ENCODE assay signal across 34 cellular contexts in genomic region chr13:62697702-62698101, GRCh38.
"Had no signal": no experiment of that assay in that cellular context is flagged by ENCODE, and none has a peak within 500 bp of the region (broad histone marks: within the 10 kb centered on the region; RNA-seq: fewer than 3 reads in every experiment).

No MANE protein-coding gene starts in this region.

- H3K4me3 Mint-ChIP-seq: activated B cell treated with CpG ODN at 0.5 μM for 24 hours; activated CD8-positive, alpha-beta T cell treated with anti-CD3 and anti-CD28 coated beads for 36 hours; activated naive CD4-positive, alpha-beta T cell treated with anti-CD3 and anti-CD28 coated beads for 36 hours; activated naive CD4-positive, alpha-beta T cell treated with anti-CD3 and anti-CD28 coated beads, Interleukin-2, amount 50 U/mL, for 24 hours; activated naive CD8-positive, alpha-beta T cell treated with anti-CD3 and anti-CD28 coated beads for 36 hours; activated naive CD8-positive, alpha-beta T cell treated with anti-CD3 and anti-CD28 coated beads, Interleukin-2, amount 50 U/mL, for 24 hours; activated T-helper 1 cell treated with anti-CD3 and anti-CD28 coated beads, Interleukin-12 subunit alpha, Interleukin-12 subunit beta, Interleukin-2, Interleukin-4 antibody, amounts not matched to agents 30 ng/mL and 10 ng/mL and 1 ng/mL, durations not matched to agents 14 hours and 24 hours and 36 hours; effector memory CD8-positive, alpha-beta T cell; T-helper 17 cell; T-helper 2 cell treated with Interferon-gamma antibody and Interleukin-4, amounts not matched to agents 5 μg/mL and 100 μg/mL, for 36 hours had no signal

- H3K27me3 Mint-ChIP-seq: activated B cell treated with CpG ODN at 0.5 μM for 24 hours; activated CD8-positive, alpha-beta T cell treated with anti-CD3 and anti-CD28 coated beads for 36 hours; activated naive CD4-positive, alpha-beta T cell treated with anti-CD3 and anti-CD28 coated beads, Interleukin-2, amount 50 U/mL, for 24 hours; activated naive CD8-positive, alpha-beta T cell treated with anti-CD3 and anti-CD28 coated beads for 36 hours; activated naive CD8-positive, alpha-beta T cell treated with anti-CD3 and anti-CD28 coated beads, Interleukin-2, amount 50 U/mL, for 24 hours; effector memory CD8-positive, alpha-beta T cell; T-helper 17 cell had no signal

- ATAC-seq: activated CD4-positive, CD25-positive, alpha-beta regulatory T cell treated with anti-CD3 and anti-CD28 coated beads, Interleukin-2, amount 50 U/mL, for 24 hours; activated CD8-positive, alpha-beta T cell treated with anti-CD3 and anti-CD28 coated beads for 36 hours; activated naive CD8-positive, alpha-beta T cell treated with anti-CD3 and anti-CD28 coated beads, Interleukin-2, amount 50 U/mL, for 24 hours; body of pancreas; effector memory CD8-positive, alpha-beta T cell; foreskin keratinocyte; gastrocnemius medialis; heart left ventricle; T-helper 17 cell had no signal

- DNase-seq: activated B cell treated with CpG ODN at 0.5 μM for 24 hours; activated CD4-positive, alpha-beta T cell treated with anti-CD3 and anti-CD28 coated beads for 48 hours; activated CD4-positive, alpha-beta T cell treated with anti-CD3 and anti-CD28 coated beads, Interleukin-2, amount 50 U/mL, for 1 hour; activated CD4-positive, alpha-beta T cell treated with anti-CD3 and anti-CD28 coated beads, Interleukin-2, amount 50 U/mL, for 48 hours; activated CD8-positive, alpha-beta memory T cell treated with anti-CD3 and anti-CD28 coated beads for 24 hours; activated CD8-positive, alpha-beta T cell treated with anti-CD3 and anti-CD28 coated beads for 36 hours; activated effector memory CD4-positive, alpha-beta T cell treated with anti-CD3 and anti-CD28 coated beads, Interleukin-2, amount 50 U/mL, for 16 hours; activated naive CD4-positive, alpha-beta T cell treated with anti-CD3 and anti-CD28 coated beads for 36 hours; activated naive CD8-positive, alpha-beta T cell treated with anti-CD3 and anti-CD28 coated beads for 36 hours; activated naive CD8-positive, alpha-beta T cell treated with anti-CD3 and anti-CD28 coated beads, Interleukin-2, amount 50 U/mL, for 24 hours; activated T-cell treated with anti-CD3 and anti-CD28 coated beads, Interleukin-2, amount 50 U/mL, for 48 hours; adrenal gland; amygdala; aorta; body of pancreas; caudate nucleus; cortex of kidney; dermis blood vessel endothelial cell; effector CD4-positive, alpha-beta T cell; effector memory CD8-positive, alpha-beta T cell; erythroblast; foreskin keratinocyte; gastrocnemius medialis; glutamatergic neuron; heart left ventricle; T-helper 17 cell; T1000; WERI-Rb-1 had no signal

- H3K27ac Mint-ChIP-seq: activated B cell treated with CpG ODN at 0.5 μM for 24 hours; activated CD8-positive, alpha-beta T cell treated with anti-CD3 and anti-CD28 coated beads for 36 hours; activated naive CD4-positive, alpha-beta T cell treated with anti-CD3 and anti-CD28 coated beads for 36 hours; activated naive CD4-positive, alpha-beta T cell treated with anti-CD3 and anti-CD28 coated beads, Interleukin-2, amount 50 U/mL, for 24 hours; activated naive CD8-positive, alpha-beta T cell treated with anti-CD3 and anti-CD28 coated beads for 36 hours; activated naive CD8-positive, alpha-beta T cell treated with anti-CD3 and anti-CD28 coated beads, Interleukin-2, amount 50 U/mL, for 24 hours; activated T-helper 1 cell treated with anti-CD3 and anti-CD28 coated beads, Interleukin-12 subunit alpha, Interleukin-12 subunit beta, Interleukin-2, Interleukin-4 antibody, amounts not matched to agents 30 ng/mL and 10 ng/mL and 1 ng/mL, durations not matched to agents 14 hours and 24 hours and 36 hours; activated T-helper 2 cell treated with anti-CD3 and anti-CD28 coated beads, Interferon-gamma antibody, Interleukin-2, Interleukin-4, amounts not matched to agents 10 μg/mL and 5 μg/mL and 100 μg/mL, durations not matched to agents 14 hours and 24 hours and 36 hours; effector memory CD8-positive, alpha-beta T cell; T-helper 17 cell; T-helper 2 cell treated with Interferon-gamma antibody and Interleukin-4, amounts not matched to agents 5 μg/mL and 100 μg/mL, for 36 hours had no signal

- H3K36me3 ChIP-seq: adrenal gland, esophagus muscularis mucosa, gastrocnemius medialis, heart left ventricle, WERI-Rb-1 had no signal

- H3K36me3 Mint-ChIP-seq: activated naive CD4-positive, alpha-beta T cell treated with anti-CD3 and anti-CD28 coated beads, Interleukin-2, amount 50 U/mL, for 24 hours; activated naive CD8-positive, alpha-beta T cell treated with anti-CD3 and anti-CD28 coated beads for 36 hours had no signal

- H3K9me3 Mint-ChIP-seq: activated B cell treated with CpG ODN at 0.5 μM for 24 hours; activated naive CD4-positive, alpha-beta T cell treated with anti-CD3 and anti-CD28 coated beads, Interleukin-2, amount 50 U/mL, for 24 hours; activated naive CD8-positive, alpha-beta T cell treated with anti-CD3 and anti-CD28 coated beads, Interleukin-2, amount 50 U/mL, for 24 hours had no signal

- H3K27me3 ChIP-seq: adrenal gland, body of pancreas, esophagus muscularis mucosa, foreskin keratinocyte, gastrocnemius medialis, heart left ventricle had no signal

- H3K4me3 ChIP-seq: adrenal gland, body of pancreas, esophagus muscularis mucosa, gastrocnemius medialis, heart left ventricle had no signal

- H3K9me3 ChIP-seq: body of pancreas, esophagus muscularis mucosa, gastrocnemius medialis had no signal

- H3K4me1 ChIP-seq: adrenal gland, body of pancreas, esophagus muscularis mucosa, foreskin keratinocyte, heart left ventricle had no signal

- H3K4me1 Mint-ChIP-seq: activated B cell treated with CpG ODN at 0.5 μM for 24 hours; activated naive CD4-positive, alpha-beta T cell treated with anti-CD3 and anti-CD28 coated beads, Interleukin-2, amount 50 U/mL, for 24 hours; activated naive CD8-positive, alpha-beta T cell treated with anti-CD3 and anti-CD28 coated beads for 36 hours; activated naive CD8-positive, alpha-beta T cell treated with anti-CD3 and anti-CD28 coated beads, Interleukin-2, amount 50 U/mL, for 24 hours; T-helper 17 cell had no signal

- H3K27ac ChIP-seq: adrenal gland, body of pancreas, esophagus muscularis mucosa, foreskin keratinocyte, gastrocnemius medialis, heart left ventricle, WERI-Rb-1 had no signal
